ENCODE assay signal across 1 cellular context in the genomic region with DNA sequence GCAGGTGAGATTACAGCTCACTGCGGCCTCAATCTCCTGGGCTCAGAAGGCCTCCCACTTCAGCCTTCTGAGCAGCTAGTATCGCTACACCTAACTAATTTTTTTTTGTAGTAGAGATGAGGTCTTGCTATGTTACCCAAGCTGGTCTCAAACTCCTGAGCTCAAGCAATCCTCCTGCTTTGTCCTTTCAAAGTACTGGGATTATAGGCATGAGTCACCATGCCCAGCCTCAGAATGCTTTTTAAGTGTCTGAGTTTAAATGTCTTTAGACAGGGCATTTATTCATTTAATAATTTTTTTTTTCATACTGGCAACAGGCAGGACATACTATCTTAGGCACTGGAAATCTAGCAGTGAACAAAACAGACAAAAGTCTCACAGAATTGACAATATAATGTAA.
TF ChIP-seq lines count a peak whose summit lies in the region.

No MANE protein-coding gene starts in this region.

TF ChIP-seq in SK-N-SH treated with all-trans-retinoic acid at 6 μM for 48 hours, 23 proteins besides CTCF, POLR2A, EP300 and RAD21 (continued from another document):
- TF ChIP-seq PPARA (CRISPR knock-in tag; IDR thresholded peaks at IDR 0.05; ENCODE audit: borderline replicate concordance) = no peak
- TF ChIP-seq, protein P1, sequence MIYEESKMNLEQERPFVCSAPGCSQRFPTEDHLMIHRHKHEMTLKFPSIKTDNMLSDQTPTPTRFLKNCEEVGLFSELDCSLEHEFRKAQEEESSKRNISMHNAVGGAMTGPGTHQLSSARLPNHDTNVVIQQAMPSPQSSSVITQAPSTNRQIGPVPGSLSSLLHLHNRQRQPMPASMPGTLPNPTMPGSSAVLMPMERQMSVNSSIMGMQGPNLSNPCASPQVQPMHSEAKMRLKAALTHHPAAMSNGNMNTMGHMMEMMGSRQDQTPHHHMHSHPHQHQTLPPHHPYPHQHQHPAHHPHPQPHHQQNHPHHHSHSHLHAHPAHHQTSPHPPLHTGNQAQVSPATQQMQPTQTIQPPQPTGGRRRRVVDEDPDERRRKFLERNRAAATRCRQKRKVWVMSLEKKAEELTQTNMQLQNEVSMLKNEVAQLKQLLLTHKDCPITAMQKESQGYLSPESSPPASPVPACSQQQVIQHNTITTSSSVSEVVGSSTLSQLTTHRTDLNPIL (CRISPR knock-in tag; IDR thresholded peaks at IDR 0.05; ENCODE audit: low read depth) = no peak
